In genomic region chr5:149117970-149118369, GRCh38 we compare ENCODE assay signal across 14 cellular contexts. TPM values are rescaled to one million over a fixed set of nuclear protein-coding genes. Genes with fewer than 3 reads are reported as not detected.
DNase-seq lines count a peak whose midpoint lies in the region; ATAC-seq and FAIRE-seq lines count a peak whose summit lies in the region.
"Had no signal": no experiment of that assay in that cellular context is flagged by ENCODE, and none has a peak within 500 bp of the region (broad histone marks: within the 10 kb centered on the region; RNA-seq: fewer than 3 reads in every experiment).

No MANE protein-coding gene starts in this region.

- FAIRE-seq in frontal cortex (lab: Jason Lieb, UNC): no peak

- DNase-seq in NOMO-1 (lab: John Stamatoyannopoulos, UW; ENCODE audit: unreplicated experiment in 2 of 2) (no peak), NCI-H1930 (lab: John Stamatoyannopoulos, UW) (no peak), T1000 (lab: John Stamatoyannopoulos, UW) (no peak), frontal cortex (ENCODE audit: low spot score in 2 of 2) (no peak)
- DNase-seq: activated naive CD4-positive, alpha-beta T cell treated with anti-CD3 and anti-CD28 coated beads for 36 hours; Kasumi-1; left lung; OCI-M1; right lobe of liver had no signal

- ATAC-seq in GM18517 (IDR thresholded peaks at IDR 0.05; ENCODE audit: unreplicated experiment): peak; percentile 83
- peak; percentile 68 for ATAC-seq in GM19397 (IDR thresholded peaks at IDR 0.05; ENCODE audit: unreplicated experiment)
- ATAC-seq in HG02840 (IDR thresholded peaks at IDR 0.05; ENCODE audit: low FRiP score, unreplicated experiment): peak; percentile 59
- peak; percentile 46 for ATAC-seq in HG03558 (IDR thresholded peaks at IDR 0.05; ENCODE audit: extremely low read depth, unreplicated experiment)
- ATAC-seq: left lung, right lobe of liver had no signal

RNA-seq across cellular contexts. Expression of gene ABLIM3, which starts 23.3 kb away (rescaled TPM):
- 10.6 TPM for total RNA-seq in frontal cortex
- total RNA-seq: activated naive CD4-positive, alpha-beta T cell treated with anti-CD3 and anti-CD28 coated beads for 36 hours; T-helper 1 cell treated with Interleukin-12 subunit alpha and Interleukin-12 subunit beta and Interleukin-4 antibody, amounts not matched to agents 30 ng/mL and 1 ng/mL, for 36 hours had no signal

RNA-seq across cellular contexts. Expression of gene SH3TC2, which starts 55.1 kb away (rescaled TPM):
- total RNA-seq in frontal cortex: 0.41 TPM
- total RNA-seq: activated naive CD4-positive, alpha-beta T cell treated with anti-CD3 and anti-CD28 coated beads for 36 hours; T-helper 1 cell treated with Interleukin-12 subunit alpha and Interleukin-12 subunit beta and Interleukin-4 antibody, amounts not matched to agents 30 ng/mL and 1 ng/mL, for 36 hours had no signal
